21 cellular contexts compared by ENCODE assay signal in genomic region chr14:79605863-79606262, GRCh38.
A peak's percentile ranks its signal among the peaks of the same experiment; 100 is the strongest.
DNase-seq lines count a peak whose midpoint lies in the region; ATAC-seq and TF ChIP-seq lines count a peak whose summit lies in the region.
"Had no signal": no experiment of that assay in that cellular context is flagged by ENCODE, and none has a peak within 500 bp of the region (broad histone marks: within the 10 kb centered on the region; RNA-seq: fewer than 3 reads in every experiment).

No MANE protein-coding gene starts in this region.

- TF ChIP-seq CTCF in tibial nerve (IDR thresholded peaks at IDR 0.05) = no peak

- no peak overlapping the region for H3K27ac ChIP-seq in tibial nerve
- H3K27ac ChIP-seq: 22Rv1, epithelial cell of prostate, testis had no signal

- H3K27ac Mint-ChIP-seq in stimulated activated naive CD8-positive, alpha-beta T cell treated with anti-CD3 and anti-CD28 coated beads, Interleukin-15, amount 100 ng/mL, for 72 hours = no peak overlapping the region
- H3K27ac Mint-ChIP-seq: activated naive CD8-positive, alpha-beta T cell treated with anti-CD3 and anti-CD28 coated beads, Interleukin-2, amount 50 U/mL, for 24 hours; activated T-helper 1 cell treated with anti-CD3 and anti-CD28 coated beads, Interleukin-12 subunit alpha, Interleukin-12 subunit beta, Interleukin-2, Interleukin-4 antibody, amounts not matched to agents 30 ng/mL and 10 ng/mL and 1 ng/mL, durations not matched to agents 14 hours and 24 hours and 36 hours had no signal

- no peaks in the 10 kb centered on the region for H3K36me3 ChIP-seq in tibial nerve

- TF ChIP-seq EP300 in tibial nerve (IDR thresholded peaks at IDR 0.05) = no peak

- H3K4me1 Mint-ChIP-seq in stimulated activated naive CD8-positive, alpha-beta T cell treated with anti-CD3 and anti-CD28 coated beads, Interleukin-15, amount 100 ng/mL, for 72 hours = no peaks in the 10 kb centered on the region
- H3K4me1 Mint-ChIP-seq: activated naive CD8-positive, alpha-beta T cell treated with anti-CD3 and anti-CD28 coated beads, Interleukin-2, amount 50 U/mL, for 24 hours; neural crest cell had no signal

- no peaks in the 10 kb centered on the region for H3K27me3 Mint-ChIP-seq in stimulated activated naive CD8-positive, alpha-beta T cell treated with anti-CD3 and anti-CD28 coated beads, Interleukin-15, amount 100 ng/mL, for 72 hours
- H3K27me3 Mint-ChIP-seq: activated naive CD8-positive, alpha-beta T cell treated with anti-CD3 and anti-CD28 coated beads, Interleukin-2, amount 50 U/mL, for 24 hours had no signal

- H3K27me3 ChIP-seq in tibial nerve = no peaks in the 10 kb centered on the region
- H3K27me3 ChIP-seq: dorsolateral prefrontal cortex, testis had no signal

- no peak for TF ChIP-seq POLR2A in tibial nerve (IDR thresholded peaks at IDR 0.05)

- H3K4me3 Mint-ChIP-seq in stimulated activated naive CD8-positive, alpha-beta T cell treated with anti-CD3 and anti-CD28 coated beads, Interleukin-15, amount 100 ng/mL, for 72 hours = no peak overlapping the region
- H3K4me3 Mint-ChIP-seq: activated naive CD8-positive, alpha-beta T cell treated with anti-CD3 and anti-CD28 coated beads, Interleukin-2, amount 50 U/mL, for 24 hours; activated T-helper 1 cell treated with anti-CD3 and anti-CD28 coated beads, Interleukin-12 subunit alpha, Interleukin-12 subunit beta, Interleukin-2, Interleukin-4 antibody, amounts not matched to agents 30 ng/mL and 10 ng/mL and 1 ng/mL, durations not matched to agents 14 hours and 24 hours and 36 hours; neural crest cell had no signal

- H3K4me1 ChIP-seq in tibial nerve = peaks cover 0 to 9% (median 2%) of the 10 kb centered on the region in 4 donors
- H3K4me1 ChIP-seq: testis had no signal

- no peak for ATAC-seq in stimulated activated naive CD8-positive, alpha-beta T cell treated with anti-CD3 and anti-CD28 coated beads, Interleukin-15, amount 100 ng/mL, for 72 hours
- ATAC-seq: activated CD4-positive, CD25-positive, alpha-beta regulatory T cell treated with anti-CD3 and anti-CD28 coated beads, Interleukin-2, amount 50 U/mL, for 24 hours; activated naive CD8-positive, alpha-beta T cell treated with anti-CD3 and anti-CD28 coated beads, Interleukin-2, amount 50 U/mL, for 24 hours; left colon had no signal

- no peaks in the 10 kb centered on the region for H3K9me3 ChIP-seq in tibial nerve
- H3K9me3 ChIP-seq: testis had no signal

- no peak overlapping the region for H3K4me3 ChIP-seq in tibial nerve
- H3K4me3 ChIP-seq: dorsolateral prefrontal cortex, testis had no signal

- DNase-seq in DMS 273 (lab: John Stamatoyannopoulos, UW; ENCODE audit: unreplicated experiment) = peak; percentile 43
- DNase-seq in DMS 273 treated with DMSO at 0.1 percent for 48 hours (lab: John Stamatoyannopoulos, UW) = no peak
- peak; percentile 63 for DNase-seq in NCI-H2081 treated with DMSO at 0.1 percent for 48 hours (lab: John Stamatoyannopoulos, UW)
- peak; percentile 61 for DNase-seq in NCI-H774 (lab: John Stamatoyannopoulos, UW)
- DNase-seq in renal cortical epithelial cell (ENCODE audit: low read depth) = peak; percentile 39
- no peak for DNase-seq in NCI-H510A treated with DMSO at 0.1 percent for 48 hours (lab: John Stamatoyannopoulos, UW)
- DNase-seq in stimulated activated naive CD8-positive, alpha-beta T cell treated with anti-CD3 and anti-CD28 coated beads, Interleukin-15, amount 100 ng/mL, for 72 hours = no peak
- DNase-seq in tibial nerve (ENCODE audit: low spot score in 2 of 2) = no peak
- DNase-seq: activated CD8-positive, alpha-beta memory T cell treated with anti-CD3 and anti-CD28 coated beads for 24 hours; activated naive CD8-positive, alpha-beta T cell treated with anti-CD3 and anti-CD28 coated beads, Interleukin-2, amount 50 U/mL, for 24 hours; foreskin melanocyte; left colon; OCI-M1; T1000; testis had no signal

- H3K9me3 Mint-ChIP-seq in stimulated activated naive CD8-positive, alpha-beta T cell treated with anti-CD3 and anti-CD28 coated beads, Interleukin-15, amount 100 ng/mL, for 72 hours = no peaks in the 10 kb centered on the region
- H3K9me3 Mint-ChIP-seq: activated T-helper 1 cell treated with anti-CD3 and anti-CD28 coated beads, Interleukin-12 subunit alpha, Interleukin-12 subunit beta, Interleukin-2, Interleukin-4 antibody, amounts not matched to agents 30 ng/mL and 10 ng/mL and 1 ng/mL, durations not matched to agents 14 hours and 24 hours and 36 hours; neural crest cell had no signal

- 25% methylated on average over 4 of the region's 4 CpGs for WGBS in tibial nerve, 2 donors

Comparison
In these comparisons a context has a peak if more than half of its experiments do, and no peak if none do; other contexts are left out.
1. DNase-seq: peak in DMS 273 (single experiment), NCI-H2081 treated with DMSO at 0.1 percent for 48 hours (single experiment), NCI-H774 (single experiment) and renal cortical epithelial cell (single experiment); none in DMS 273 treated with DMSO at 0.1 percent for 48 hours (single experiment), NCI-H510A treated with DMSO at 0.1 percent for 48 hours (single experiment), stimulated activated naive CD8-positive, alpha-beta T cell treated with anti-CD3 and anti-CD28 coated beads, Interleukin-15, amount 100 ng/mL, for 72 hours (0 of 2) and tibial nerve (0 of 2).